1 cellular context compared by ENCODE assay signal in the genomic region with DNA sequence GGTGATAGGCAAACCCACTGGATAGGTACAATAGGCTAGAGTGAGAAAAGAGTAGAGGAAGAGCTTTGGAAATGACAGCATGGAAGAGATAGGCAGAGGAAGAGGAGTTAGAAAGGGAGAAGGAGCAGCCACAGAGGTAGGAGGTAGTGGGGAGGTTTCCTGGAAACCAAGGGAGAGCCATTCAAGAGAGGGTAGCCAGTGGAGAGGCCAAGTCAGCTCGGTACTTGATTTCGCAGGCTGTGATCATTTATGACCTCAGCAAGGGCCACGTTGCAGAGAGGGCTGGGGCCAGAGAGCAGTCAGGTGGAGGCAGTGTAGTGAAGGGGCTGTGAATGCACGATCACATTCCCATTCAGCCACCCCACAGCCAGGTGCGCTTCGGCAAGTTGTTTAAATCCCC.
TF ChIP-seq lines count a peak whose summit lies in the region.

No MANE protein-coding gene starts in this region.

TF ChIP-seq in GM23338, 12 proteins besides CTCF, POLR2A, EP300 and RAD21 (continued from another document):
- TF ChIP-seq, protein P1, sequence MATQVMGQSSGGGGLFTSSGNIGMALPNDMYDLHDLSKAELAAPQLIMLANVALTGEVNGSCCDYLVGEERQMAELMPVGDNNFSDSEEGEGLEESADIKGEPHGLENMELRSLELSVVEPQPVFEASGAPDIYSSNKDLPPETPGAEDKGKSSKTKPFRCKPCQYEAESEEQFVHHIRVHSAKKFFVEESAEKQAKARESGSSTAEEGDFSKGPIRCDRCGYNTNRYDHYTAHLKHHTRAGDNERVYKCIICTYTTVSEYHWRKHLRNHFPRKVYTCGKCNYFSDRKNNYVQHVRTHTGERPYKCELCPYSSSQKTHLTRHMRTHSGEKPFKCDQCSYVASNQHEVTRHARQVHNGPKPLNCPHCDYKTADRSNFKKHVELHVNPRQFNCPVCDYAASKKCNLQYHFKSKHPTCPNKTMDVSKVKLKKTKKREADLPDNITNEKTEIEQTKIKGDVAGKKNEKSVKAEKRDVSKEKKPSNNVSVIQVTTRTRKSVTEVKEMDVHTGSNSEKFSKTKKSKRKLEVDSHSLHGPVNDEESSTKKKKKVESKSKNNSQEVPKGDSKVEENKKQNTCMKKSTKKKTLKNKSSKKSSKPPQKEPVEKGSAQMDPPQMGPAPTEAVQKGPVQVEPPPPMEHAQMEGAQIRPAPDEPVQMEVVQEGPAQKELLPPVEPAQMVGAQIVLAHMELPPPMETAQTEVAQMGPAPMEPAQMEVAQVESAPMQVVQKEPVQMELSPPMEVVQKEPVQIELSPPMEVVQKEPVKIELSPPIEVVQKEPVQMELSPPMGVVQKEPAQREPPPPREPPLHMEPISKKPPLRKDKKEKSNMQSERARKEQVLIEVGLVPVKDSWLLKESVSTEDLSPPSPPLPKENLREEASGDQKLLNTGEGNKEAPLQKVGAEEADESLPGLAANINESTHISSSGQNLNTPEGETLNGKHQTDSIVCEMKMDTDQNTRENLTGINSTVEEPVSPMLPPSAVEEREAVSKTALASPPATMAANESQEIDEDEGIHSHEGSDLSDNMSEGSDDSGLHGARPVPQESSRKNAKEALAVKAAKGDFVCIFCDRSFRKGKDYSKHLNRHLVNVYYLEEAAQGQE (IDR thresholded peaks at IDR 0.05; ENCODE audit: unreplicated experiment) = no peak
TF ChIP-seq in GM23338: peak in this region for 0.
